ENCODE assay signal across 1 cellular context in the genomic region with DNA sequence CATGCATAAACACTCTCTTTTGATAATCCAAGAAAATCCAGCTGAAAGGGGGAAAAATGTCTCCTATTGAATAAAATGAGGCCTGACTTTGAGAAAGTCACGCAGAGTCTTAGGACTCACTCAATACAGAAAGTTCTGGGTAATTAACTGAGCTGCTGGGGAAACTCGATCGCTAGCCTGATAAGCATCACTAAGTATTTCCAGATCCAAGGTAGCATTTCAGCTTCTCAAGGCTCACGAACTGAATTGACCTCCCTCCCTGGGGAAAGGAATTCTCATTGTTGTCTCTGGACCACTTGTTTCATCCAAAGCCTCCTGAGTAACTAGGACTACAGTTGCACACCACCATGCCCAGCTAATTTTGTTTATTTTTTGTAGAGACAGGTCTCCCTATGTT.
TF ChIP-seq lines count a peak whose summit lies in the region.

No MANE protein-coding gene starts in this region.

TF ChIP-seq in SK-N-SH, 30 proteins besides CTCF, POLR2A, EP300 and RAD21:
- TF ChIP-seq TCF12 (IDR thresholded peaks at IDR 0.05) (peak; percentile 46; the same call in 1 of the 2 replicates), GATA2 (CRISPR knock-in tag; IDR thresholded peaks at IDR 0.05) (peak; percentile 41; the same call in 1 of the 2 replicates), MXI1 (IDR thresholded peaks at IDR 0.05; ENCODE audit: low read depth, low read length) (no peak), YY1 (IDR thresholded peaks at IDR 0.05; ENCODE audit: low read depth) (no peak)
- TF ChIP-seq, protein P1, sequence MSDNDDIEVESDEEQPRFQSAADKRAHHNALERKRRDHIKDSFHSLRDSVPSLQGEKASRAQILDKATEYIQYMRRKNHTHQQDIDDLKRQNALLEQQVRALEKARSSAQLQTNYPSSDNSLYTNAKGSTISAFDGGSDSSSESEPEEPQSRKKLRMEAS (IDR thresholded peaks at IDR 0.05; ENCODE audit: low read depth): no peak
TF ChIP-seq in SK-N-SH: peak in this region for 2.
